ENCODE assay signal across 8 cellular contexts in genomic region chr2:55364189-55365055, GRCh38. TPM values are rescaled to one million over a fixed set of nuclear protein-coding genes. Genes with fewer than 3 reads are reported as not detected.
A peak's percentile ranks its signal among the peaks of the same experiment; 100 is the strongest.
DNase-seq lines count a peak whose midpoint lies in the region; ATAC-seq and TF ChIP-seq lines count a peak whose summit lies in the region.

No MANE protein-coding gene starts in this region.

- peak; percentile 13 for DNase-seq in DMS 273 treated with DMSO at 0.1 percent for 48 hours (lab: John Stamatoyannopoulos, UW)
- no peak for DNase-seq in RWPE2 (ENCODE audit: low spot score)
- DNase-seq in fibroblast of gingiva (ENCODE audit: low read depth): peak; percentile 95
- DNase-seq in ovary: peak in 4 of 5 donors; percentile 30 to 69 (median 52)
- DNase-seq in stimulated activated CD4-positive, alpha-beta T cell treated with anti-CD3 and anti-CD28 coated beads, Interleukin-4, amount 100 ng/mL, for 1 hour: no peak

- H3K27ac ChIP-seq in RWPE2 (ENCODE audit: poor library complexity, severe bottlenecking) (no peak overlapping the region), ovary (peak overlapping the region in 1 of 2 donors; percentile 38)

- no peaks in the 10 kb centered on the region for H3K9me3 ChIP-seq in RWPE2 (ENCODE audit: severe bottlenecking)
- H3K9me3 ChIP-seq in ovary: no peaks in the 10 kb centered on the region

- intact Hi-C loops in ovary (cut with DNase I): no loop called here

- TF ChIP-seq EP300 in ovary (IDR thresholded peaks at IDR 0.05): no peak

- peaks cover 30% of the 10 kb centered on the region for H3K36me3 ChIP-seq in RWPE2 (ENCODE audit: low read depth)
- no peaks in the 10 kb centered on the region for H3K36me3 ChIP-seq in ovary

- 51 to 61% (median 55%) methylated on average over 3 of the region's 3 CpGs for WGBS in ovary, 3 donors

- TF ChIP-seq CTCF in RWPE2 (IDR thresholded peaks at IDR 0.05; ENCODE audit: poor library complexity, severe bottlenecking) (no peak), ovary (IDR thresholded peaks at IDR 0.05) (no peak)

- ATAC-seq in RWPE2 (ENCODE audit: low read depth) (peak; percentile 94), HG03439 (IDR thresholded peaks at IDR 0.05; ENCODE audit: unreplicated experiment) (no peak), HG03342 (IDR thresholded peaks at IDR 0.05; ENCODE audit: unreplicated experiment) (no peak), GM18868 (IDR thresholded peaks at IDR 0.05; ENCODE audit: unreplicated experiment) (no peak)

- H3K4me1 ChIP-seq in RWPE2 (ENCODE audit: insufficient read depth, poor library complexity, severe bottlenecking) (peaks cover 14% of the 10 kb centered on the region), ovary (ENCODE audit: insufficient read depth) (no peaks in the 10 kb centered on the region)

- H3K4me3 ChIP-seq in RWPE2 (ENCODE audit: severe bottlenecking) (no peak overlapping the region), ovary (no peak overlapping the region)

- no peak for TF ChIP-seq POLR2A in ovary (IDR thresholded peaks at IDR 0.05)

- H3K27me3 ChIP-seq in RWPE2 (ENCODE audit: insufficient read depth, poor library complexity, severe bottlenecking): no peaks in the 10 kb centered on the region
- no peaks in the 10 kb centered on the region for H3K27me3 ChIP-seq in ovary

RNA-seq across cellular contexts. Expression of gene CCDC88A, which starts 55.2 kb away (rescaled TPM):
- total RNA-seq in ovary: 10 to 100 TPM; 25.0 to 64.4 (median 33.9) TPM
- polyA plus RNA-seq in ovary: 10 to 100 TPM in 1 of 2 donors, 1 to 10 TPM in 1; 9.6 to 23.4 TPM

Comparison
In these comparisons a context has a peak if more than half of its experiments do, and no peak if none do; other contexts are left out.
1. DNase-seq: peak in DMS 273 treated with DMSO at 0.1 percent for 48 hours (single experiment), fibroblast of gingiva (single experiment) and ovary (4 of 5); none in RWPE2 (single experiment) and stimulated activated CD4-positive, alpha-beta T cell treated with anti-CD3 and anti-CD28 coated beads, Interleukin-4, amount 100 ng/mL, for 1 hour (single experiment).